Comparison of ENCODE assay signal across 14 cellular contexts in the genomic region with DNA sequence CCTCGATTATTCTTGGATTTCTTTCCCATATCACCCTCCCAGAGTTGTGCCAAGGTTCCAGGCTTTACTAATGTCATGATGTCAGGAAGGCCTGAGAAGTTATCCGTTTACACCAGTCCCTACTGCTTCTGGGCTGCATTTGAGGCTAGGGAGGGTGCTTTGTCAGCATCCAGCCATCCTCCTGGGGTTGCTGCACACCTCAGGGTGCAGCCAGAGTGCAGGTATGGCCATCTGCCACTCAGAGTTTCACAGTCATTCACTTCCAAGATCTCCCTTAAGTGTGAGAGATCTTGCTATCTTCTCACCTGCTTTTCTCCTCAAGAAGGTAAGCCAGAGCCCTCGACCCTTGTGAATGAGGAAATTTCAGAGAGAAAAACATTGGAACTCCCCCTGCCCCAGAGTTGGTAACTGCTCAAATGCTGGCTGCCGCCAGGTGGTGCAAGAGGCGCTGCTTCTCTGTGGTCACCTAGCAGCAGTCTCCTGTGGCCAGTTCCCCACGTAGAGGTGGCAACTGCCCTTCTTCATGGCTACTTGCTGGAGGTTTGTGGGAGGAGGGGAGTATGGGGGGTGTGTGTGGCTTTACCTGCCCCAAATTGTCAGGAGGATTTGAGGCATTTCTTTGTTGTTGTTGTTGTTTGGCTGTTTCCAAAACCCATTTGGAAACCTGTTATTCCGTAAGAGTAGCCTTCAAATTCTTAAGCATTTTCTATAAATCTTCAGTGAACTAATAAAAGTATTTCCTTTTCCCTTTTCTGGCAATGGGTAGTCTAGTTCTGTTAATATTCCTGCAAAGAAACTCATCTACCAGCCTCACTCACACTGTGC.
DNase-seq lines count a peak whose midpoint lies in the region; ATAC-seq, FAIRE-seq and TF ChIP-seq lines count a peak whose summit lies in the region.
"Had no signal": no experiment of that assay in that cellular context is flagged by ENCODE, and none has a peak within 500 bp of the region (broad histone marks: within the 10 kb centered on the region; RNA-seq: fewer than 3 reads in every experiment).

No MANE protein-coding gene starts in this region.

- no peak overlapping the region for H3K4me2 ChIP-seq in H1 (ENCODE audit: insufficient read depth in 1 of 2, low read depth in 2 of 2, low read length in 2 of 2)
- H3K4me2 ChIP-seq in osteoblast (ENCODE audit: insufficient read depth, low read length): no peak overlapping the region

- intact Hi-C loops in vagina (cut with DNase I): no loop called here

- no peak overlapping the region for H3K18ac ChIP-seq in H1 (ENCODE audit: extremely low read depth, low read length)

- no peak overlapping the region for H2AFZ ChIP-seq in H1 (ENCODE audit: low read length)
- no peak overlapping the region for H2AFZ ChIP-seq in osteoblast (ENCODE audit: low read length)

- TF ChIP-seq EP300 in H1 (IDR thresholded peaks at IDR 0.05; ENCODE audit: borderline replicate concordance in 1 of 2, low read depth in 2 of 2, low read length in 2 of 2): no peak

- TF ChIP-seq CTCF in NB4 (IDR thresholded peaks at IDR 0.05; ENCODE audit: low read depth, low read length) (peak; percentile 96), H1 (IDR thresholded peaks at IDR 0.05; ENCODE audit: control extremely low read depth in 1 of 3, insufficient read depth in 1 of 3, low read depth in 1 of 3, low read length in 3 of 3) (peak; percentile 66 to 77 (median 73)), osteoblast (IDR thresholded peaks at IDR 0.05; ENCODE audit: extremely low read depth, low read depth, low read length) (peak; percentile 47), vagina (IDR thresholded peaks at IDR 0.05) (no peak)

- POLR2A ChIA-PET in H1 (lab: Charles Lee; ENCODE audit: partially characterized antibody): no interaction called here

- no peak overlapping the region for H2BK12ac ChIP-seq in H1 (ENCODE audit: low read depth, low read length)

- peaks cover 11 to 16% of the 10 kb centered on the region in 2 experiments for H3K9me3 ChIP-seq in H1 (ENCODE audit: insufficient read depth in 2 of 2, low read depth in 1 of 2, low read length in 1 of 2)
- H3K9me3 ChIP-seq in osteoblast (ENCODE audit: low read depth, low read length): no peaks in the 10 kb centered on the region
- no peaks in the 10 kb centered on the region for H3K9me3 ChIP-seq in vagina
- H3K9me3 ChIP-seq: heart left ventricle had no signal

- H3K14ac ChIP-seq in H1 (ENCODE audit: insufficient read length): no peak overlapping the region

- no peak overlapping the region for H2BK15ac ChIP-seq in H1 (ENCODE audit: low read length)

- FAIRE-seq in H1 (lab: Jason Lieb, UNC): no peak
- FAIRE-seq: A204.1, GM12891 had no signal

- peaks cover 6% of the 10 kb centered on the region; the same call in 1 of the 2 replicates for H3K79me1 ChIP-seq in H1 (ENCODE audit: low read depth, low read length)

- no peak overlapping the region for H4K91ac ChIP-seq in H1 (replicated peaks; ENCODE audit: insufficient read length, low read length)

- peak; percentile 57 to 64 for TF ChIP-seq RAD21 in H1 (IDR thresholded peaks at IDR 0.05 in 1 of 2, conservative IDR thresholded peaks at IDR 0.05 in 1 of 2; ENCODE audit: low read depth in 2 of 2, low read length in 2 of 2)

- no peak overlapping the region for H2BK20ac ChIP-seq in H1 (ENCODE audit: low read length)

- no peak overlapping the region for H2AK5ac ChIP-seq in H1 (ENCODE audit: low read depth, low read length)

- H3K27ac ChIP-seq in H1 (ENCODE audit: low read depth, low read length) (no peak overlapping the region), osteoblast (ENCODE audit: low read depth, low read length) (no peak overlapping the region), vagina (no peak overlapping the region)

- H4K8ac ChIP-seq in H1 (ENCODE audit: extremely low read depth, insufficient read depth, low read length): no peak overlapping the region

- DNase-seq in DMS 273 (lab: John Stamatoyannopoulos, UW; ENCODE audit: unreplicated experiment): peak; percentile 9
- DNase-seq in DMS 273 treated with DMSO at 0.1 percent for 48 hours (lab: John Stamatoyannopoulos, UW): no peak
- DNase-seq in NB4 (ENCODE audit: low read depth): peak; percentile 69
- DNase-seq in H1 (ENCODE audit: low read depth in 1 of 2, low spot score in 2 of 2): peak in 1 of 2 experiments; percentile 81
- no peak for DNase-seq in osteoblast (ENCODE audit: insufficient read length, low spot score, missing footprints)
- no peak for DNase-seq in vagina (ENCODE audit: extremely low spot score in 2 of 2)
- no peak for DNase-seq in NCI-H345 treated with DMSO at 0.1 percent for 48 hours (lab: John Stamatoyannopoulos, UW; ENCODE audit: unreplicated experiment)
- DNase-seq: activated T-cell treated with anti-CD3 and anti-CD28 coated beads for 4 hours, cerebellar nuclear complex, heart left ventricle, NCI-H1436 treated with DMSO at 0.1 percent for 48 hours had no signal

- H3K27me3 ChIP-seq in H1 (replicated peaks in 1 of 4; ENCODE audit: control insufficient read depth in 3 of 4, extremely low read depth in 1 of 4, insufficient read depth in 3 of 4, low read length in 3 of 4): no peaks in the 10 kb centered on the region
- H3K27me3 ChIP-seq in osteoblast (ENCODE audit: insufficient read depth, low read length): no peaks in the 10 kb centered on the region
- no peaks in the 10 kb centered on the region for H3K27me3 ChIP-seq in vagina
- H3K27me3 ChIP-seq: heart left ventricle had no signal

- H3K36me3 ChIP-seq in H1 (ENCODE audit: control insufficient read depth in 2 of 4, insufficient read depth in 4 of 4, low read length in 3 of 4) (peaks cover 0 to 6% (median 0%) of the 10 kb centered on the region in 4 experiments; a peak in 1 of 8 replicates), osteoblast (ENCODE audit: insufficient read depth, low read length) (no peaks in the 10 kb centered on the region), vagina (no peaks in the 10 kb centered on the region)
- H3K36me3 ChIP-seq: heart left ventricle had no signal

- TF ChIP-seq POLR2A in NB4 (IDR thresholded peaks at IDR 0.05; ENCODE audit: extremely low read depth, insufficient read length): no peak
- TF ChIP-seq POLR2A in H1 (IDR thresholded peaks at IDR 0.05; ENCODE audit: control extremely low read depth in 1 of 2, low read depth in 2 of 2, low read length in 2 of 2): no peak
- TF ChIP-seq POLR2A in vagina (IDR thresholded peaks at IDR 0.05): no peak

- no peak overlapping the region for H3K4ac ChIP-seq in H1 (replicated peaks; ENCODE audit: insufficient read length, low read depth, low read length)

- H3K23ac ChIP-seq in H1 (ENCODE audit: insufficient read length): no peak overlapping the region

- 76% methylated on average over 7 of the region's 7 CpGs; no CpG with 5 or more reads in 1 of the 2 experiments for WGBS in H1 (ENCODE audit: extremely low coverage in 1 of 2, insufficient coverage in 1 of 2, insufficient read length in 1 of 2, insufficient replicate concordance in 2 of 2, low coverage in 1 of 2, low lambda C conversion rate in 2 of 2, missing lambda C conversion rate in 1 of 2), 2 experiments

- H3K79me2 ChIP-seq in H1 (ENCODE audit: control insufficient read depth in 1 of 2, insufficient read depth in 2 of 2, low read length in 2 of 2) (peaks cover 0 to 8% of the 10 kb centered on the region in 2 experiments; a peak in 2 of 4 replicates), osteoblast (ENCODE audit: insufficient read depth, low read length) (no peaks in the 10 kb centered on the region)

- CTCF ChIA-PET in H1 (lab: Charles Lee; ENCODE audit: partially characterized antibody): interaction anchor here (0.6 to 1.3 kb wide), 3 partner anchors 8 to 178 kb away, joined by 3 to 4 read pairs (median 3); no protein-coding TSS in a partner anchor

- H3K9ac ChIP-seq in H1 (replicated peaks in 1 of 4; ENCODE audit: extremely low read depth in 1 of 4, low read depth in 3 of 4, low read length in 3 of 4): no peak overlapping the region

- no peak overlapping the region for H2BK120ac ChIP-seq in H1 (replicated peaks; ENCODE audit: low read depth, low read length)

- H3K23me2 ChIP-seq in H1 (ENCODE audit: low read depth, low read length): no peaks in the 10 kb centered on the region

- H4K20me1 ChIP-seq in H1 (replicated peaks in 1 of 2; ENCODE audit: control insufficient read depth in 1 of 2, insufficient read depth in 2 of 2, low read length in 2 of 2): no peaks in the 10 kb centered on the region
- no peaks in the 10 kb centered on the region for H4K20me1 ChIP-seq in osteoblast (ENCODE audit: insufficient read depth, low read length)

- H2BK5ac ChIP-seq in H1 (ENCODE audit: low read depth, low read length): no peak overlapping the region

- H3K56ac ChIP-seq in H1 (replicated peaks; ENCODE audit: insufficient read length, low read depth, low read length): no peak overlapping the region

- no peak overlapping the region for H3K4me3 ChIP-seq in NB4 (ENCODE audit: low read depth, low read length)
- no peak overlapping the region for H3K4me3 ChIP-seq in H1 (ENCODE audit: extremely low read depth in 1 of 4, insufficient read depth in 2 of 4, low read depth in 3 of 4, low read length in 4 of 4)
- H3K4me3 ChIP-seq in osteoblast (ENCODE audit: insufficient read depth, low read length): no peak overlapping the region
- no peak overlapping the region for H3K4me3 ChIP-seq in vagina
- H3K4me3 ChIP-seq: heart left ventricle had no signal

- no peak overlapping the region for H4K5ac ChIP-seq in H1 (ENCODE audit: insufficient read length, low read depth, low read length)

- no peaks in the 10 kb centered on the region for H3K4me1 ChIP-seq in H1 (replicated peaks in 1 of 4; ENCODE audit: control insufficient read depth in 3 of 4, insufficient read depth in 4 of 4, low read length in 3 of 4)
- H3K4me1 ChIP-seq in osteoblast (ENCODE audit: insufficient read depth, low read length): no peaks in the 10 kb centered on the region
- no peaks in the 10 kb centered on the region for H3K4me1 ChIP-seq in vagina

- ATAC-seq in GM21619 (IDR thresholded peaks at IDR 0.05; ENCODE audit: unreplicated experiment): no peak

TF ChIP-seq in H1, 55 proteins besides CTCF, POLR2A, EP300 and RAD21 (continues in another document):
- TF ChIP-seq JUND (IDR thresholded peaks at IDR 0.05; ENCODE audit: low read length) (no peak), CEBPB (IDR thresholded peaks at IDR 0.05; ENCODE audit: low read depth, low read length) (no peak), RNF2 (IDR thresholded peaks at IDR 0.05; ENCODE audit: borderline replicate concordance, low read depth, low read length, missing control alignments, poor library complexity, severe bottlenecking) (no peak), E2F6 (IDR thresholded peaks at IDR 0.05) (no peak), NRF1 (IDR thresholded peaks at IDR 0.05; ENCODE audit: low read depth, low read length) (no peak), CHD1 (IDR thresholded peaks at IDR 0.05; ENCODE audit: low read depth, low read length) (no peak)

Comparison
In these comparisons a context has a peak if more than half of its experiments do, and no peak if none do; other contexts are left out.
1. DNase-seq: peak in DMS 273 (single experiment) and NB4 (single experiment); none in DMS 273 treated with DMSO at 0.1 percent for 48 hours (single experiment), osteoblast (single experiment), vagina (0 of 2) and NCI-H345 treated with DMSO at 0.1 percent for 48 hours (single experiment).
2. CTCF ChIP-seq: peak in NB4 (single experiment), H1 (3 of 3) and osteoblast (single experiment); none in vagina (0 of 3).